In genomic region chr11:66310803-66311440, GRCh38 we compare ENCODE assay signal across 13 cellular contexts. TPM values are rescaled to one million over a fixed set of nuclear protein-coding genes. Genes with fewer than 3 reads are reported as not detected.
"Had no signal": no experiment of that assay in that cellular context is flagged by ENCODE, and none has a peak within 500 bp of the region (broad histone marks: within the 10 kb centered on the region; RNA-seq: fewer than 3 reads in every experiment).

No MANE protein-coding gene starts in this region.

RNA-seq across cellular contexts. Expression of gene CD248, which starts 5.9 kb away (rescaled TPM):
- total RNA-seq: foreskin keratinocyte, pulmonary artery endothelial cell had no signal

RNA-seq across cellular contexts. Expression of gene TMEM151A, which starts 19.2 kb away (rescaled TPM):
- total RNA-seq: activated CD4-positive, alpha-beta T cell treated with anti-CD3 and anti-CD28 coated beads for 36 hours; activated CD8-positive, alpha-beta memory T cell treated with anti-CD3 and anti-CD28 coated beads, Interleukin-2, amount 10 ng/mL, durations not matched to agents 7 days and 5 days; activated CD8-positive, alpha-beta T cell treated with anti-CD3 and anti-CD28 coated beads, Interleukin-2, amount 10 ng/mL, durations not matched to agents 7 days and 5 days; activated naive CD8-positive, alpha-beta T cell treated with anti-CD3 and anti-CD28 coated beads, Interleukin-2, amount 10 ng/mL, durations not matched to agents 7 days and 5 days; esophagus mucosa; lower lobe of right lung; pulmonary artery endothelial cell; suprapubic skin; T-helper 2 cell treated with Interferon-gamma antibody and Interleukin-4, amounts not matched to agents 100 ng/mL and 5 ng/mL, for 36 hours; ureter had no signal

RNA-seq across cellular contexts. Expression of gene CNIH2, which starts 32.9 kb away (rescaled TPM):
- total RNA-seq: ascending aorta, right atrium auricular region had no signal
